25 cellular contexts compared by ENCODE assay signal in genomic region chr7:486216-486743, GRCh38. TPM values are rescaled to one million over a fixed set of nuclear protein-coding genes. Genes with fewer than 3 reads are reported as not detected.
DNase-seq lines count a peak whose midpoint lies in the region; FAIRE-seq and TF ChIP-seq lines count a peak whose summit lies in the region.
"Had no signal": no experiment of that assay in that cellular context is flagged by ENCODE, and none has a peak within 500 bp of the region (broad histone marks: within the 10 kb centered on the region; RNA-seq: fewer than 3 reads in every experiment).

No MANE protein-coding gene starts in this region.

- H3K9ac ChIP-seq in kidney (ENCODE audit: low read length in 2 of 2) (no peak overlapping the region), trophoblast cell (ENCODE audit: low read length) (no peak overlapping the region)
- H3K9ac ChIP-seq: KMS-11 had no signal

- no peak overlapping the region for H2AK5ac ChIP-seq in trophoblast cell (ENCODE audit: low read length)

- DNase-seq in CD14-positive monocyte (ENCODE audit: low spot score) (peak; percentile 23), RWPE1 (ENCODE audit: low spot score) (no peak), kidney (peak; percentile 52), trophoblast cell (no peak), vagina (ENCODE audit: extremely low spot score in 2 of 2) (no peak), NCI-H1436 (lab: John Stamatoyannopoulos, UW) (no peak), Peyer's patch (no peak), brain microvascular endothelial cell (no peak)
- DNase-seq: activated CD4-positive, alpha-beta T cell treated with anti-CD3 and anti-CD28 coated beads for 36 hours; activated CD8-positive, alpha-beta memory T cell treated with anti-CD3 and anti-CD28 coated beads for 24 hours; activated gamma-delta T cell; activated naive CD8-positive, alpha-beta T cell treated with anti-CD3 and anti-CD28 coated beads, Interleukin-2, amount 50 U/mL, for 24 hours; activated T-cell treated with anti-CD3 and anti-CD28 coated beads, Interleukin-2, amount 50 U/mL, for 1 hour; BE2C; Caco-2; cerebellar nuclear complex; DMS79; GF-D8; NCI-H1436 treated with DMSO at 0.1 percent for 48 hours; NCI-H446; stimulated activated naive CD8-positive, alpha-beta T cell treated with anti-CD3 and anti-CD28 coated beads, Interleukin-15, amount 100 ng/mL, for 72 hours; thyroid gland had no signal

- POLR2A ChIA-PET in RWPE1 (lab: Yijun Ruan, JAX; ENCODE audit: low non-redundant PET), result no interaction called here

- peaks cover 2% of the 10 kb centered on the region for H3K79me1 ChIP-seq in trophoblast cell (ENCODE audit: low read length)

- H4K12ac ChIP-seq in trophoblast cell (ENCODE audit: low read depth, low read length), result no peak overlapping the region

- in situ Hi-C loops in brain microvascular endothelial cell (cut with HindIII; ENCODE audit: low pct_ligation_motif_present, low sequenced_read_pairs), result no loop called here

- H4K91ac ChIP-seq in trophoblast cell (ENCODE audit: low read depth, low read length), result no peak overlapping the region

- no peak for FAIRE-seq in kidney (lab: Jason Lieb, UNC)

- CTCF ChIA-PET in RWPE1 (lab: Yijun Ruan, JAX), result no interaction called here

- no peak overlapping the region for H2BK120ac ChIP-seq in trophoblast cell (ENCODE audit: insufficient read depth, low read length, poor library complexity)

- intact Hi-C loops in CD14-positive monocyte (cut with micrococcal nuclease) (no loop called here), kidney (cut with DNase I) (no loop called here), vagina (cut with DNase I) (no loop called here)

- TF ChIP-seq POLR2A in vagina (IDR thresholded peaks at IDR 0.05) (no peak), Peyer's patch (IDR thresholded peaks at IDR 0.05) (no peak)

- no peak overlapping the region for H3K4ac ChIP-seq in trophoblast cell (ENCODE audit: low read depth, low read length)

- H3K4me1 ChIP-seq in kidney (ENCODE audit: control insufficient read depth in 1 of 2, insufficient read depth in 1 of 2, low read depth in 1 of 2, low read length in 2 of 2), result no peaks in the 10 kb centered on the region
- peaks cover 7 to 8% of the 10 kb centered on the region in 2 experiments for H3K4me1 ChIP-seq in trophoblast cell (ENCODE audit: control insufficient read depth in 1 of 2, insufficient read depth in 2 of 2, low read length in 2 of 2)
- peaks cover 10% of the 10 kb centered on the region for H3K4me1 ChIP-seq in vagina
- H3K4me1 ChIP-seq in Peyer's patch, result no peaks in the 10 kb centered on the region
- H3K4me1 ChIP-seq: BE2C, thyroid gland had no signal

- H3K4me3 Mint-ChIP-seq in CD14-positive monocyte, result no peak overlapping the region
- H3K4me3 Mint-ChIP-seq: activated CD4-positive, alpha-beta T cell treated with anti-CD3 and anti-CD28 coated beads for 36 hours; activated naive CD8-positive, alpha-beta T cell treated with anti-CD3 and anti-CD28 coated beads, Interleukin-2, amount 50 U/mL, for 24 hours; stimulated activated naive CD8-positive, alpha-beta T cell treated with anti-CD3 and anti-CD28 coated beads, Interleukin-15, amount 100 ng/mL, for 72 hours; T-helper 2 cell treated with Interferon-gamma antibody and Interleukin-4, amounts not matched to agents 5 μg/mL and 100 μg/mL, for 36 hours had no signal

- H3K27me3 Mint-ChIP-seq in CD14-positive monocyte (ENCODE audit: low read depth in 3 of 3), result peaks cover 8 to 16% (median 14%) of the 10 kb centered on the region in 3 donors
- H3K27me3 Mint-ChIP-seq: stimulated activated naive CD8-positive, alpha-beta T cell treated with anti-CD3 and anti-CD28 coated beads, Interleukin-15, amount 100 ng/mL, for 72 hours had no signal

- H4K8ac ChIP-seq in trophoblast cell (ENCODE audit: low read depth, low read length), result no peak overlapping the region

- no peak overlapping the region for H2BK5ac ChIP-seq in trophoblast cell (ENCODE audit: low read depth, low read length, poor library complexity)

- no peak overlapping the region for H3K18ac ChIP-seq in trophoblast cell (ENCODE audit: low read length)

- no peaks in the 10 kb centered on the region for H3K4me1 Mint-ChIP-seq in CD14-positive monocyte
- H3K4me1 Mint-ChIP-seq: activated CD4-positive, alpha-beta T cell treated with anti-CD3 and anti-CD28 coated beads for 36 hours; activated naive CD8-positive, alpha-beta T cell treated with anti-CD3 and anti-CD28 coated beads, Interleukin-2, amount 50 U/mL, for 24 hours; stimulated activated naive CD8-positive, alpha-beta T cell treated with anti-CD3 and anti-CD28 coated beads, Interleukin-15, amount 100 ng/mL, for 72 hours had no signal

- no peaks in the 10 kb centered on the region for H3K27me3 ChIP-seq in trophoblast cell (ENCODE audit: insufficient read depth, low read length)
- no peaks in the 10 kb centered on the region for H3K27me3 ChIP-seq in vagina
- H3K27me3 ChIP-seq in Peyer's patch, result no peaks in the 10 kb centered on the region
- H3K27me3 ChIP-seq in brain microvascular endothelial cell (replicated peaks), result peaks cover 4% of the 10 kb centered on the region
- H3K27me3 ChIP-seq: BE2C, thyroid gland had no signal

- H3K36me3 ChIP-seq in kidney (ENCODE audit: control insufficient read depth in 1 of 2, insufficient read depth in 2 of 2, low read length in 2 of 2) (no peaks in the 10 kb centered on the region), trophoblast cell (ENCODE audit: control insufficient read depth in 1 of 2, insufficient read depth in 2 of 2, low read length in 2 of 2) (no peaks in the 10 kb centered on the region), vagina (no peaks in the 10 kb centered on the region), Peyer's patch (no peaks in the 10 kb centered on the region), brain microvascular endothelial cell (replicated peaks) (no peaks in the 10 kb centered on the region)
- H3K36me3 ChIP-seq: BE2C, thyroid gland had no signal

- H3K27ac ChIP-seq in RWPE1 (peak overlapping the region; percentile 85), kidney (ENCODE audit: low read depth in 2 of 2, low read length in 2 of 2) (no peak overlapping the region), trophoblast cell (ENCODE audit: low read depth, low read length) (no peak overlapping the region), vagina (no peak overlapping the region), Peyer's patch (no peak overlapping the region), brain microvascular endothelial cell (no peak overlapping the region)
- H3K27ac ChIP-seq: KMS-11, thyroid gland had no signal

- H2AFZ ChIP-seq in trophoblast cell (ENCODE audit: insufficient read depth, low read length, poor library complexity), result no peak overlapping the region

- H2BK12ac ChIP-seq in trophoblast cell (ENCODE audit: low read length), result no peak overlapping the region

- H3K4me2 ChIP-seq in trophoblast cell (ENCODE audit: low read length), result no peak overlapping the region
- H3K4me2 ChIP-seq: KMS-11 had no signal

- no peaks in the 10 kb centered on the region for H3K36me3 Mint-ChIP-seq in CD14-positive monocyte

- H3K9me3 ChIP-seq in kidney (ENCODE audit: control insufficient read depth in 1 of 2, low read length in 2 of 2) (no peaks in the 10 kb centered on the region), trophoblast cell (ENCODE audit: insufficient read depth, low read depth, low read length) (peaks cover 2% of the 10 kb centered on the region), vagina (no peaks in the 10 kb centered on the region), Peyer's patch (no peaks in the 10 kb centered on the region)
- H3K9me3 ChIP-seq: BE2C, Caco-2, thyroid gland had no signal

- no peaks in the 10 kb centered on the region for H3K79me2 ChIP-seq in trophoblast cell (ENCODE audit: control insufficient read depth, insufficient read depth, low read length, poor library complexity)

- no CpG with 5 or more reads among the region's 16 CpGs for WGBS in trophoblast cell (ENCODE audit: extremely low coverage, insufficient coverage, insufficient read length)

- H3K23ac ChIP-seq in trophoblast cell (ENCODE audit: low read length), result peak overlapping the region; percentile 71

- H3K14ac ChIP-seq in trophoblast cell (ENCODE audit: low read length), result no peak overlapping the region

- peaks cover 0 to 8% (median 3%) of the 10 kb centered on the region in 7 donors for H3K9me3 Mint-ChIP-seq in CD14-positive monocyte

- H3K4me3 ChIP-seq in kidney (ENCODE audit: low read length in 2 of 2) (no peak overlapping the region), trophoblast cell (ENCODE audit: low read depth, low read length) (peak overlapping the region; percentile 3), vagina (no peak overlapping the region), Peyer's patch (no peak overlapping the region), brain microvascular endothelial cell (ENCODE audit: low read depth, low read length) (no peak overlapping the region)
- H3K4me3 ChIP-seq: skin epidermis, thyroid gland had no signal

- H3K27ac Mint-ChIP-seq in CD14-positive monocyte, result no peak overlapping the region
- H3K27ac Mint-ChIP-seq: activated CD4-positive, alpha-beta T cell treated with anti-CD3 and anti-CD28 coated beads for 36 hours; activated naive CD8-positive, alpha-beta T cell treated with anti-CD3 and anti-CD28 coated beads, Interleukin-2, amount 50 U/mL, for 24 hours; T-helper 2 cell treated with Interferon-gamma antibody and Interleukin-4, amounts not matched to agents 5 μg/mL and 100 μg/mL, for 36 hours had no signal

- TF ChIP-seq CTCF in CD14-positive monocyte (IDR thresholded peaks at IDR 0.05) (no peak), RWPE1 (conservative IDR thresholded peaks at IDR 0.05; ENCODE audit: low read depth) (no peak), kidney (IDR thresholded peaks at IDR 0.05; ENCODE audit: borderline replicate concordance, extremely low read depth, insufficient read depth) (no peak), vagina (IDR thresholded peaks at IDR 0.05) (no peak), Peyer's patch (IDR thresholded peaks at IDR 0.05) (no peak), brain microvascular endothelial cell (IDR thresholded peaks at IDR 0.05; ENCODE audit: low read depth, low read length, missing control alignments) (no peak)

RNA-seq across cellular contexts. Expression of gene PDGFA, which starts 33.4 kb away (rescaled TPM):
- polyA plus RNA-seq in CD14-positive monocyte (under 1 TPM in 1 of 2 donors, not detected in 1; 0.29 TPM), kidney (ENCODE audit: insufficient read depth, low read depth, low replicate concordance) (14.1 TPM)
- total RNA-seq in kidney (53.0 TPM), vagina (31.2 TPM), Peyer's patch (10 to 100 TPM in 3 of 4 donors, 1 to 10 TPM in 1; 5.8 to 97.8 (median 59.4) TPM)
- 9.7 and 10.6 TPM in 2 replicates for polyA plus RNA-seq in trophoblast cell (2013)

Comparison
In these comparisons a context has a peak if more than half of its experiments do, and no peak if none do; other contexts are left out.
1. DNase-seq: peak in CD14-positive monocyte (single experiment) and kidney (single experiment); none in RWPE1 (single experiment), trophoblast cell (0 of 2), vagina (0 of 2), NCI-H1436 (single experiment), Peyer's patch (0 of 3) and brain microvascular endothelial cell (single experiment).